Comparison of ENCODE assay signal across 7 cellular contexts in the genomic region with DNA sequence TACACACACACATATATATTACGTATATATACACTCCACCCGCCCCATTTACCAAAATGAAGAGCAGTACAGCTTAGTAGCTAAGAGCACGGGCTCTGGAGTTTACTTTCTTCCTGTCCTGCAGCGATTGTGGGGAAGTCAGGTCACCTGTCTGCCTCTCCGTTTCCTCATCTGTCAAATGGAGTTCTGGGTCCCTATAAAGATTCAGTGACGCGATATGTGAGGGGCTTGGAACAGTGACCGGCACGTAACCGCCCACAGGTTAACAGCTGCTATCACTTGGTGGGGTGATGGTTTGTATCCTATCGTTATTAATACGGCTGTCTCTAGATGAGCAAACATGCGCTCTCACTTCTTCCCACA. TPM values are rescaled to one million over a fixed set of nuclear protein-coding genes. Genes with fewer than 3 reads are reported as not detected.
DNase-seq lines count a peak whose midpoint lies in the region; ATAC-seq, FAIRE-seq and TF ChIP-seq lines count a peak whose summit lies in the region.

No MANE protein-coding gene starts in this region.

- H3K27me3 Mint-ChIP-seq in neural progenitor cell (ENCODE audit: insufficient read depth, low read depth) = no peaks in the 10 kb centered on the region

- peak overlapping the region; percentile 96 for H3K4me3 Mint-ChIP-seq in neural progenitor cell

- no peak for TF ChIP-seq POLR2A in GM12892 (IDR thresholded peaks at IDR 0.05; ENCODE audit: low read depth, low read length)
- no peak for TF ChIP-seq POLR2A in esophagus muscularis mucosa (IDR thresholded peaks at IDR 0.05; ENCODE audit: low read depth)
- TF ChIP-seq POLR2A in vagina (IDR thresholded peaks at IDR 0.05) = no peak

- no peaks in the 10 kb centered on the region for H3K9me3 Mint-ChIP-seq in neural progenitor cell

- H3K4me3 ChIP-seq in HUES6 (ENCODE audit: low read depth, low read length) = peak overlapping the region; percentile 90
- peak overlapping the region; percentile 94 for H3K4me3 ChIP-seq in WI38 (ENCODE audit: low read depth, low read length)
- peak overlapping the region; percentile 78 to 86 (median 80) for H3K4me3 ChIP-seq in esophagus muscularis mucosa
- peak overlapping the region; percentile 80 for H3K4me3 ChIP-seq in neural progenitor cell
- peak overlapping the region; percentile 83 for H3K4me3 ChIP-seq in vagina

- H3K27me3 ChIP-seq in HUES6 (ENCODE audit: control insufficient read depth, insufficient read depth, low read length) = no peaks in the 10 kb centered on the region
- H3K27me3 ChIP-seq in esophagus muscularis mucosa = no peaks in the 10 kb centered on the region
- H3K27me3 ChIP-seq in neural progenitor cell = no peaks in the 10 kb centered on the region
- no peaks in the 10 kb centered on the region for H3K27me3 ChIP-seq in vagina

- peak overlapping the region; percentile 82 for H3K9ac ChIP-seq in HUES6 (ENCODE audit: low read length)
- no peak overlapping the region for H3K9ac ChIP-seq in neural progenitor cell

- ATAC-seq in GM21528 (IDR thresholded peaks at IDR 0.05; ENCODE audit: low FRiP score, unreplicated experiment) = peak; percentile 68

- DNase-seq in GM12892 (ENCODE audit: insufficient read length) (peak; percentile 20), esophagus muscularis mucosa (ENCODE audit: extremely low spot score) (no peak), neural progenitor cell (ENCODE audit: low spot score) (no peak), vagina (ENCODE audit: extremely low spot score in 2 of 2) (no peak)

- no peaks in the 10 kb centered on the region for H3K36me3 Mint-ChIP-seq in neural progenitor cell

- peaks cover 15% of the 10 kb centered on the region for H4K20me1 ChIP-seq in neural progenitor cell (ENCODE audit: low read depth)

- H3K79me2 ChIP-seq in neural progenitor cell (ENCODE audit: low read depth) = peaks cover 25% of the 10 kb centered on the region

- peak overlapping the region; percentile 88 for H3K4me2 ChIP-seq in neural progenitor cell

- peak overlapping the region; percentile 30 for H2AFZ ChIP-seq in neural progenitor cell (replicated peaks)

- peak overlapping the region; percentile 74 for H3K27ac Mint-ChIP-seq in neural progenitor cell

- no peak overlapping the region for H3K27ac ChIP-seq in HUES6 (ENCODE audit: low read depth, low read length)
- H3K27ac ChIP-seq in esophagus muscularis mucosa (replicated peaks in 1 of 4) = peak overlapping the region; percentile 83 to 91 (median 88)
- H3K27ac ChIP-seq in neural progenitor cell = no peak overlapping the region
- peak overlapping the region; percentile 79 for H3K27ac ChIP-seq in vagina

- FAIRE-seq in GM12892 (lab: Jason Lieb, UNC) = no peak

- TF ChIP-seq CTCF in WI38 (IDR thresholded peaks at IDR 0.05; ENCODE audit: low read depth, low read length) (no peak), esophagus muscularis mucosa (IDR thresholded peaks at IDR 0.05) (no peak), neural progenitor cell (IDR thresholded peaks at IDR 0.05) (no peak), vagina (IDR thresholded peaks at IDR 0.05) (no peak)

- TF ChIP-seq EP300 in esophagus muscularis mucosa (IDR thresholded peaks at IDR 0.05) = no peak

- intact Hi-C loops in esophagus muscularis mucosa (cut with DNase I) = no loop called here
- intact Hi-C loops in vagina (cut with DNase I) = no loop called here

- H3K4me1 ChIP-seq in HUES6 (ENCODE audit: control insufficient read depth, insufficient read depth, low read length) (0 out of 2 replicates have a peak, but pooled peaks cover 3% of the 10 kb centered on the region), esophagus muscularis mucosa (peaks cover 41 to 55% (median 47%) of the 10 kb centered on the region in 4 donors), neural progenitor cell (peaks cover 10% of the 10 kb centered on the region), vagina (peaks cover 40% of the 10 kb centered on the region)

- H3K9me3 ChIP-seq in HUES6 (ENCODE audit: control insufficient read depth, insufficient read depth, low read depth, low read length) (no peaks in the 10 kb centered on the region), esophagus muscularis mucosa (no peaks in the 10 kb centered on the region), neural progenitor cell (ENCODE audit: low read depth) (no peaks in the 10 kb centered on the region), vagina (no peaks in the 10 kb centered on the region)

- peaks cover 13% of the 10 kb centered on the region for H3F3A ChIP-seq in neural progenitor cell (ENCODE audit: low read depth)

- H3K36me3 ChIP-seq in HUES6 (ENCODE audit: control insufficient read depth, insufficient read depth, low read length) = no peaks in the 10 kb centered on the region
- H3K36me3 ChIP-seq in esophagus muscularis mucosa = peaks cover 0 to 9% (median under 1%) of the 10 kb centered on the region in 4 donors
- H3K36me3 ChIP-seq in neural progenitor cell = no peaks in the 10 kb centered on the region
- no peaks in the 10 kb centered on the region for H3K36me3 ChIP-seq in vagina

- WGBS in esophagus muscularis mucosa = under 1% methylated on average over 8 of the region's 13 CpGs

- H3K4me1 Mint-ChIP-seq in neural progenitor cell = peaks cover 16% of the 10 kb centered on the region

RNA-seq across cellular contexts. Expression of a gene that starts 0.5 kb away (rescaled TPM):
- 21.2 TPM for polyA plus RNA-seq in GM12892 (2012; ENCODE audit: missing spikeins)
- 10 to 100 TPM; 17.4 to 20.5 (median 17.9) TPM for total RNA-seq in esophagus muscularis mucosa
- total RNA-seq in neural progenitor cell (ENCODE audit: low replicate concordance) = 13.2 and 19.9 TPM in 2 replicates
- total RNA-seq in vagina = 20.4 TPM

RNA-seq across cellular contexts. Expression of a gene that starts 0.5 kb away (rescaled TPM):
- 8.8 TPM for polyA plus RNA-seq in GM12892 (2012; ENCODE audit: missing spikeins)
- total RNA-seq in esophagus muscularis mucosa (10 to 100 TPM; 22.0 to 35.3 (median 29.7) TPM), neural progenitor cell (ENCODE audit: low replicate concordance) (63.6 and 89.7 TPM in 2 replicates), vagina (38.5 TPM)

Comparison
In these comparisons a context has a peak if more than half of its experiments do, and no peak if none do; other contexts are left out.
1. H3K27ac ChIP-seq: peak in esophagus muscularis mucosa (4 of 4) and vagina (single experiment); none in HUES6 (single experiment) and neural progenitor cell (single experiment).
2. Peak in every context shown above with its lines, with median percentiles within 50 percentile points of each other: H3K4me3 ChIP-seq.